8 cellular contexts compared by ENCODE assay signal in genomic region chr17:21285164-21286065, GRCh38. TPM values are rescaled to one million over a fixed set of nuclear protein-coding genes. Genes with fewer than 3 reads are reported as not detected.
A peak's percentile ranks its signal among the peaks of the same experiment; 100 is the strongest.
DNase-seq lines count a peak whose midpoint lies in the region; ATAC-seq and TF ChIP-seq lines count a peak whose summit lies in the region.

No MANE protein-coding gene starts in this region.

- peak; percentile 39 for DNase-seq in activated CD4-positive, alpha-beta T cell treated with anti-CD3 and anti-CD28 coated beads for 48 hours
- no peak for DNase-seq in activated CD4-positive, alpha-beta T cell treated with anti-CD3 and anti-CD28 coated beads, Interleukin-2, amount 50 U/mL, for 1 hour
- DNase-seq in ecto neural progenitor cell (ENCODE audit: low spot score) (peak; percentile 57), myocyte (ENCODE audit: low read depth) (peak; percentile 42)

- no peak for ATAC-seq in GM21381 (IDR thresholded peaks at IDR 0.05; ENCODE audit: unreplicated experiment)
- no peak for ATAC-seq in GM21447 (IDR thresholded peaks at IDR 0.05; ENCODE audit: unreplicated experiment)
- ATAC-seq in GM18907 (IDR thresholded peaks at IDR 0.05; ENCODE audit: unreplicated experiment) = no peak

TF ChIP-seq in PFSK-1, 5 proteins besides CTCF, POLR2A, EP300 and RAD21:
- TF ChIP-seq, protein P1, sequence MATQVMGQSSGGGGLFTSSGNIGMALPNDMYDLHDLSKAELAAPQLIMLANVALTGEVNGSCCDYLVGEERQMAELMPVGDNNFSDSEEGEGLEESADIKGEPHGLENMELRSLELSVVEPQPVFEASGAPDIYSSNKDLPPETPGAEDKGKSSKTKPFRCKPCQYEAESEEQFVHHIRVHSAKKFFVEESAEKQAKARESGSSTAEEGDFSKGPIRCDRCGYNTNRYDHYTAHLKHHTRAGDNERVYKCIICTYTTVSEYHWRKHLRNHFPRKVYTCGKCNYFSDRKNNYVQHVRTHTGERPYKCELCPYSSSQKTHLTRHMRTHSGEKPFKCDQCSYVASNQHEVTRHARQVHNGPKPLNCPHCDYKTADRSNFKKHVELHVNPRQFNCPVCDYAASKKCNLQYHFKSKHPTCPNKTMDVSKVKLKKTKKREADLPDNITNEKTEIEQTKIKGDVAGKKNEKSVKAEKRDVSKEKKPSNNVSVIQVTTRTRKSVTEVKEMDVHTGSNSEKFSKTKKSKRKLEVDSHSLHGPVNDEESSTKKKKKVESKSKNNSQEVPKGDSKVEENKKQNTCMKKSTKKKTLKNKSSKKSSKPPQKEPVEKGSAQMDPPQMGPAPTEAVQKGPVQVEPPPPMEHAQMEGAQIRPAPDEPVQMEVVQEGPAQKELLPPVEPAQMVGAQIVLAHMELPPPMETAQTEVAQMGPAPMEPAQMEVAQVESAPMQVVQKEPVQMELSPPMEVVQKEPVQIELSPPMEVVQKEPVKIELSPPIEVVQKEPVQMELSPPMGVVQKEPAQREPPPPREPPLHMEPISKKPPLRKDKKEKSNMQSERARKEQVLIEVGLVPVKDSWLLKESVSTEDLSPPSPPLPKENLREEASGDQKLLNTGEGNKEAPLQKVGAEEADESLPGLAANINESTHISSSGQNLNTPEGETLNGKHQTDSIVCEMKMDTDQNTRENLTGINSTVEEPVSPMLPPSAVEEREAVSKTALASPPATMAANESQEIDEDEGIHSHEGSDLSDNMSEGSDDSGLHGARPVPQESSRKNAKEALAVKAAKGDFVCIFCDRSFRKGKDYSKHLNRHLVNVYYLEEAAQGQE (IDR thresholded peaks at IDR 0.05; ENCODE audit: insufficient read depth in 1 of 2, low read depth in 2 of 2, low read length in 2 of 2) = no peak; a peak in 1 of 4 replicates
- TF ChIP-seq FOXP2 (optimal IDR thresholded peaks at IDR 0.05; ENCODE audit: borderline replicate concordance, extremely low read depth, extremely low read length, insufficient read depth) = no peak
- 0 out of 2 replicates have a peak, but pooled peaks have one; percentile 46 for TF ChIP-seq TAF1 (IDR thresholded peaks at IDR 0.05; ENCODE audit: borderline replicate concordance, insufficient read depth, low read length)
- TF ChIP-seq POLR2AphosphoS5 (IDR thresholded peaks at IDR 0.05; ENCODE audit: low read depth, low read length) = no peak
- TF ChIP-seq SIN3A (IDR thresholded peaks at IDR 0.05; ENCODE audit: borderline replicate concordance, insufficient read depth, low read length) = peak; percentile 89; the same call in 1 of the 2 replicates

RNA-seq across cellular contexts. Expression of gene MAP2K3, which starts 0.9 kb away (rescaled TPM):
- 86.0 TPM for polyA plus RNA-seq in PFSK-1 (2012; ENCODE audit: insufficient read length, low read depth)
- 23.2 and 25.8 TPM in 2 replicates for total RNA-seq in myocyte
- polyA plus RNA-seq in myocyte (2012) = 66.4 TPM

RNA-seq across cellular contexts. Expression of gene NATD1, which starts 32.2 kb away (rescaled TPM):
- polyA plus RNA-seq in PFSK-1 (2012; ENCODE audit: insufficient read length, low read depth) = 30.7 TPM
- 24.9 and 25.8 TPM in 2 replicates for total RNA-seq in myocyte
- 17.7 TPM for polyA plus RNA-seq in myocyte (2012)
